In genomic region chr5:172048539-172049101, GRCh38 we compare ENCODE assay signal across 15 cellular contexts. TPM values are rescaled to one million over a fixed set of nuclear protein-coding genes. Genes with fewer than 3 reads are reported as not detected.
DNase-seq lines count a peak whose midpoint lies in the region; ATAC-seq and TF ChIP-seq lines count a peak whose summit lies in the region.
"Had no signal": no experiment of that assay in that cellular context is flagged by ENCODE, and none has a peak within 500 bp of the region (broad histone marks: within the 10 kb centered on the region; RNA-seq: fewer than 3 reads in every experiment).

No MANE protein-coding gene starts in this region.

- no peak overlapping the region for H3K4me2 ChIP-seq in fibroblast of lung (ENCODE audit: extremely low read depth, insufficient read depth, low read length)

- H3K9me3 Mint-ChIP-seq in activated naive CD4-positive, alpha-beta T cell treated with anti-CD3 and anti-CD28 coated beads for 36 hours, result no peaks in the 10 kb centered on the region
- H3K9me3 Mint-ChIP-seq in activated CD8-positive, alpha-beta T cell treated with anti-CD3 and anti-CD28 coated beads, Interleukin-2, amount 10 ng/mL, durations not matched to agents 7 days and 5 days (ENCODE audit: insufficient read depth), result no peaks in the 10 kb centered on the region
- H3K9me3 Mint-ChIP-seq: nephron progenitor cell had no signal

- no peak overlapping the region for H3K4me3 Mint-ChIP-seq in activated naive CD4-positive, alpha-beta T cell treated with anti-CD3 and anti-CD28 coated beads for 36 hours
- H3K4me3 Mint-ChIP-seq in activated CD8-positive, alpha-beta T cell treated with anti-CD3 and anti-CD28 coated beads, Interleukin-2, amount 10 ng/mL, durations not matched to agents 7 days and 5 days, result no peak overlapping the region
- H3K4me3 Mint-ChIP-seq: nephron progenitor cell had no signal

- H3K4me3 ChIP-seq in fibroblast of lung (replicated peaks in 1 of 4; ENCODE audit: control extremely low read depth in 1 of 4, insufficient read depth in 1 of 4, low read depth in 3 of 4, low read length in 4 of 4) (no peak overlapping the region), spleen (no peak overlapping the region)
- H3K4me3 ChIP-seq: body of pancreas, upper lobe of right lung had no signal

- no peak for ATAC-seq in activated CD8-positive, alpha-beta T cell treated with anti-CD3 and anti-CD28 coated beads, Interleukin-2, amount 10 ng/mL, durations not matched to agents 7 days and 5 days
- no peak for ATAC-seq in HG03571 (IDR thresholded peaks at IDR 0.05; ENCODE audit: unreplicated experiment)
- ATAC-seq: body of pancreas, right cardiac atrium, upper lobe of right lung had no signal

- H3K27ac ChIP-seq in fibroblast of lung (ENCODE audit: insufficient read depth, low read length) (no peak overlapping the region), spleen (peak overlapping the region in 1 of 8 donors; percentile 30)
- H3K27ac ChIP-seq: body of pancreas, upper lobe of right lung had no signal

- H3K36me3 Mint-ChIP-seq in activated naive CD4-positive, alpha-beta T cell treated with anti-CD3 and anti-CD28 coated beads for 36 hours (ENCODE audit: low read depth), result peaks cover 30% of the 10 kb centered on the region
- peaks cover 75% of the 10 kb centered on the region for H3K36me3 Mint-ChIP-seq in activated CD8-positive, alpha-beta T cell treated with anti-CD3 and anti-CD28 coated beads, Interleukin-2, amount 10 ng/mL, durations not matched to agents 7 days and 5 days (ENCODE audit: low read depth)

- no peaks in the 10 kb centered on the region for H3K27me3 Mint-ChIP-seq in activated naive CD4-positive, alpha-beta T cell treated with anti-CD3 and anti-CD28 coated beads for 36 hours (ENCODE audit: low read depth)
- no peaks in the 10 kb centered on the region for H3K27me3 Mint-ChIP-seq in activated CD8-positive, alpha-beta T cell treated with anti-CD3 and anti-CD28 coated beads, Interleukin-2, amount 10 ng/mL, durations not matched to agents 7 days and 5 days (ENCODE audit: low read depth)

- intact Hi-C loops in activated naive CD4-positive, alpha-beta T cell treated with anti-CD3 and anti-CD28 coated beads for 36 hours (cut with micrococcal nuclease), result no loop called here
- intact Hi-C loops in spleen (cut with DNase I; ENCODE audit: low total_unique reads), result no loop called here

- H3K4me1 Mint-ChIP-seq in activated naive CD4-positive, alpha-beta T cell treated with anti-CD3 and anti-CD28 coated beads for 36 hours (ENCODE audit: low read depth), result peaks cover 11% of the 10 kb centered on the region
- H3K4me1 Mint-ChIP-seq in activated CD8-positive, alpha-beta T cell treated with anti-CD3 and anti-CD28 coated beads, Interleukin-2, amount 10 ng/mL, durations not matched to agents 7 days and 5 days (ENCODE audit: low read depth), result no peaks in the 10 kb centered on the region

- peak overlapping the region; percentile 82 for H3K27ac Mint-ChIP-seq in activated naive CD4-positive, alpha-beta T cell treated with anti-CD3 and anti-CD28 coated beads for 36 hours
- H3K27ac Mint-ChIP-seq in activated CD8-positive, alpha-beta T cell treated with anti-CD3 and anti-CD28 coated beads, Interleukin-2, amount 10 ng/mL, durations not matched to agents 7 days and 5 days, result peak overlapping the region; percentile 55
- H3K27ac Mint-ChIP-seq: nephron progenitor cell had no signal

- no peak overlapping the region for H2AFZ ChIP-seq in fibroblast of lung (ENCODE audit: low read length)

- TF ChIP-seq POLR2A in spleen (IDR thresholded peaks at IDR 0.05), result no peak

- TF ChIP-seq CTCF in fibroblast of lung (conservative IDR thresholded peaks at IDR 0.05 in 1 of 2, IDR thresholded peaks at IDR 0.05 in 1 of 2; ENCODE audit: low read depth in 1 of 2, low read length in 2 of 2), result no peak
- TF ChIP-seq CTCF in spleen (IDR thresholded peaks at IDR 0.05 in 8 of 11, conservative IDR thresholded peaks at IDR 0.05 in 3 of 11), result no peak

- DNase-seq in activated naive CD4-positive, alpha-beta T cell treated with anti-CD3 and anti-CD28 coated beads for 36 hours, result no peak
- DNase-seq in activated naive CD4-positive, alpha-beta T cell treated with anti-CD3 and anti-CD28 coated beads, Interleukin-2, amount 50 U/mL, for 16 hours, result no peak
- DNase-seq in activated CD8-positive, alpha-beta T cell treated with anti-CD3 and anti-CD28 coated beads, Interleukin-2, amount 10 ng/mL, durations not matched to agents 7 days and 5 days, result no peak
- DNase-seq in fibroblast of lung (ENCODE audit: low read depth in 2 of 2), result peak; percentile 14 to 51
- DNase-seq in spleen, result peak; percentile 58
- no peak for DNase-seq in NCI-H2107 treated with DMSO at 0.1 percent for 48 hours (lab: John Stamatoyannopoulos, UW; ENCODE audit: unreplicated experiment)
- DNase-seq in KG1 (lab: John Stamatoyannopoulos, UW), result no peak
- DNase-seq: body of pancreas; Calu3; effector CD4-positive, alpha-beta T cell; nephron progenitor cell; stimulated activated CD8-positive, alpha-beta memory T cell treated with anti-CD3 and anti-CD28 coated beads, Interleukin-4, amount 100 ng/mL, for 48 hours; upper lobe of right lung had no signal

- no peaks in the 10 kb centered on the region for H3K79me2 ChIP-seq in fibroblast of lung (ENCODE audit: control insufficient read depth, insufficient read depth, low read length)

- H3K36me3 ChIP-seq in fibroblast of lung (ENCODE audit: control insufficient read depth, insufficient read depth, low read length) (peaks cover 12% of the 10 kb centered on the region), spleen (peaks cover 0 to 100% (median 88%) of the 10 kb centered on the region in 6 donors)

- POLR2A ChIA-PET in activated CD8-positive, alpha-beta T cell treated with anti-CD3 and anti-CD28 coated beads, Interleukin-2, amount 10 ng/mL, durations not matched to agents 7 days and 5 days (lab: Charles Lee), result no interaction called here

- CTCF ChIA-PET in activated naive CD4-positive, alpha-beta T cell treated with anti-CD3 and anti-CD28 coated beads for 36 hours (lab: Charles Lee), result interaction anchor here (1.1 to 2.2 kb wide), 4 partner anchors 9 to 137 kb away, joined by 4 to 10 read pairs (median 7); no protein-coding TSS in a partner anchor
- CTCF ChIA-PET in activated CD8-positive, alpha-beta T cell treated with anti-CD3 and anti-CD28 coated beads, Interleukin-2, amount 10 ng/mL, durations not matched to agents 7 days and 5 days (lab: Charles Lee), result interaction anchor here (1.0 to 1.8 kb wide), 4 partner anchors 11 to 245 kb away, joined by 3 to 8 read pairs (median 4); no protein-coding TSS in a partner anchor

- no peaks in the 10 kb centered on the region for H3K27me3 ChIP-seq in fibroblast of lung (ENCODE audit: control insufficient read depth, insufficient read depth, low read length)
- no peaks in the 10 kb centered on the region for H3K27me3 ChIP-seq in spleen (replicated peaks in 1 of 7)
- H3K27me3 ChIP-seq: body of pancreas, upper lobe of right lung had no signal

- H4K20me1 ChIP-seq in fibroblast of lung (ENCODE audit: control insufficient read depth, extremely low read depth, insufficient read depth, low read length), result no peaks in the 10 kb centered on the region

- H3K4me1 ChIP-seq in fibroblast of lung (ENCODE audit: control insufficient read depth, extremely low read depth, insufficient read depth, low read length), result no peaks in the 10 kb centered on the region
- peaks cover 0 to 23% (median 0%) of the 10 kb centered on the region in 6 donors for H3K4me1 ChIP-seq in spleen

- no peak overlapping the region for H3K9ac ChIP-seq in fibroblast of lung (ENCODE audit: insufficient read depth, low read length)

- H3K9me3 ChIP-seq in fibroblast of lung (ENCODE audit: control insufficient read depth, insufficient read depth, low read depth, low read length) (no peaks in the 10 kb centered on the region), spleen (no peaks in the 10 kb centered on the region)
- H3K9me3 ChIP-seq: body of pancreas, upper lobe of right lung had no signal

- WGBS in spleen, 5 donors, result 85 to 94% (median 89%) methylated on average over 12 of the region's 12 CpGs

RNA-seq across cellular contexts. Expression of gene FBXW11, which starts 42.2 kb away (rescaled TPM):
- 10 to 100 TPM; 32.8 to 35.5 TPM for total RNA-seq in activated naive CD4-positive, alpha-beta T cell treated with anti-CD3 and anti-CD28 coated beads for 36 hours
- total RNA-seq in activated CD8-positive, alpha-beta T cell treated with anti-CD3 and anti-CD28 coated beads, Interleukin-2, amount 10 ng/mL, durations not matched to agents 7 days and 5 days, result 10 to 100 TPM; 26.3 to 27.1 TPM
- 96.3 and 113 TPM in 2 replicates for total RNA-seq in fibroblast of lung
- polyA plus RNA-seq in fibroblast of lung, result 42.7 and 52.6 TPM in 2 replicates
- polyA plus RNA-seq in fibroblast of lung (2012), result 32.8 and 33.3 TPM in 2 replicates
- 109 and 130 TPM in 2 replicates for polyA minus RNA-seq in fibroblast of lung (ENCODE audit: low replicate concordance)
- total RNA-seq in spleen, result 10 to 100 TPM; 40.6 to 72.1 (median 64.5) TPM
- polyA plus RNA-seq in spleen, result 10 to 100 TPM in 1 of 3 donors, 1 to 10 TPM in 2; 7.5 to 14.5 (median 8.3) TPM

Comparison
In these comparisons a context has a peak if more than half of its experiments do, and no peak if none do; other contexts are left out.
1. DNase-seq: peak in fibroblast of lung (2 of 2) and spleen (single experiment); none in activated naive CD4-positive, alpha-beta T cell treated with anti-CD3 and anti-CD28 coated beads for 36 hours (single experiment), activated naive CD4-positive, alpha-beta T cell treated with anti-CD3 and anti-CD28 coated beads, Interleukin-2, amount 50 U/mL, for 16 hours (single experiment), activated CD8-positive, alpha-beta T cell treated with anti-CD3 and anti-CD28 coated beads, Interleukin-2, amount 10 ng/mL, durations not matched to agents 7 days and 5 days (single experiment), NCI-H2107 treated with DMSO at 0.1 percent for 48 hours (single experiment) and KG1 (single experiment).